ENCODE assay signal across 1 cellular context in genomic region chr16:61858996-61859395, GRCh38.
TF ChIP-seq lines count a peak whose summit lies in the region.

No MANE protein-coding gene starts in this region.

TF ChIP-seq in H1, 55 proteins besides CTCF, POLR2A, EP300 and RAD21 (continued from another document):
- TF ChIP-seq CHD7 (IDR thresholded peaks at IDR 0.05; ENCODE audit: insufficient replicate concordance, low read length) (no peak), FOSL1 (IDR thresholded peaks at IDR 0.05; ENCODE audit: insufficient read depth, low read depth, low read length) (no peak), TBP (IDR thresholded peaks at IDR 0.05; ENCODE audit: low read depth, low read length) (no peak), USF2 (IDR thresholded peaks at IDR 0.05; ENCODE audit: low read length) (no peak), JUN (IDR thresholded peaks at IDR 0.05; ENCODE audit: low read depth, low read length) (no peak), RBBP5 (IDR thresholded peaks at IDR 0.05; ENCODE audit: borderline replicate concordance, low read depth, low read length) (no peak)
